Comparison of ENCODE assay signal across 8 cellular contexts in the genomic region with DNA sequence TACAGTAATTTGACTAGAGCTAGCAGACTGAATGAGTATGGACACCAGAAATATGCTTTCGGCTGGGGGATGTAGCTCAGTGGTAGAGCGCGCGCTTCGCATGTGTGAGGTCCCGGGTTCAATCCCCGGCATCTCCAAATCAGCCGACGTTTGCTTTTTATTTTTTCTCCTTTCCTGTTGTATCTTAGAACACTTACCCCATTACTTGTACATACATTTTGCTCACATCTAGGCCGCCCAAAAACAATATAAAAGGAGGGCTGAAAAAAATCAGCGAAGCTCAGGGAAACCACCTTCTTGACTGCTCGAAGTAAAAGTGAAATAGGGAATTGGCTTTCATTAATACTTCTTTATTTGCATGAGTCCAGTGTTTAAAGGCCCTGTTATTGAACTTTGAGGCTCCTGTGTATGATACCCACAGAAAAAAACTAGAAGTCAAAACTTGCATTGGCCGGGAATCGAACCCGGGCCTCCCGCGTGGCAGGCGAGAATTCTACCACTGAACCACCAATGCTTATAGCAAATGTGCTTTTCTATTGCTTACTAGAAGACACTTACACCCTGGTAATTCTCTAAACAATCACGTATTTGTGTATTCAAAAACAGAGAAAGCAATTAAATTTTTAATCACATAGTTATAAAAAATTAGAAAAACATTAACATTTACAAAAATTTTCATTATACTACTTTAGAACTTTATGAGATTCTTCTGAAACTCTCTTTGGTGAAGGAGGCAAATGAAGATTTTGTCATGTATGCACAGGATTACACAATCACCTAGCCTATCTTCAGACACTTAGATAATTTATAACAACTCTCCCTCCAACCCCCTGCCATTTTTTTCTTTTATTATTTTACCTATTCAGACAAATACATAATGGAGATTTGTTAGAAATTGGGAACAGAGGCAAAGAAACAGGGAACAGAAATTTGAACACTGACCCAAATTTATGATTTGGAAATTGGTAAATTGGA. TPM values are rescaled to one million over a fixed set of nuclear protein-coding genes. Genes with fewer than 3 reads are reported as not detected.
DNase-seq lines count a peak whose midpoint lies in the region; ATAC-seq and TF ChIP-seq lines count a peak whose summit lies in the region.

No MANE protein-coding gene starts in this region.

- intact Hi-C loops in head of caudate nucleus (cut with DNase I) = loop anchor here (2.0 to 5.0 kb wide), 3 partner anchors 36 to 69 kb away; a partner anchor contains a TSS

- H3K27ac ChIP-seq in osteoblast (ENCODE audit: low read depth, low read length) (peak overlapping the region; percentile 80), temporal lobe (ENCODE audit: low read depth, low read length) (peak overlapping the region; percentile 94)

- H3K9me3 ChIP-seq in osteoblast (ENCODE audit: low read depth, low read length) = no peaks in the 10 kb centered on the region

- no peak for TF ChIP-seq CTCF in osteoblast (IDR thresholded peaks at IDR 0.05; ENCODE audit: extremely low read depth, low read depth, low read length)

- H3K4me2 ChIP-seq in osteoblast (ENCODE audit: insufficient read depth, low read length) = peak overlapping the region; percentile 94

- peak overlapping the region; percentile 94 for H2AFZ ChIP-seq in osteoblast (ENCODE audit: low read length)

- H3K9me3 Mint-ChIP-seq in activated naive CD8-positive, alpha-beta T cell treated with anti-CD3 and anti-CD28 coated beads for 36 hours = no peaks in the 10 kb centered on the region

- peak; percentile 61 for DNase-seq in GM04503 (ENCODE audit: low read depth)
- DNase-seq in NCI-H1092 (lab: John Stamatoyannopoulos, UW) = peak; percentile 53
- peak; percentile 78 for DNase-seq in SKM-1 treated with dmso at 0.1 percent for 144 hours (lab: John Stamatoyannopoulos, UW; ENCODE audit: unreplicated experiment)
- peak; percentile 70 for DNase-seq in activated naive CD8-positive, alpha-beta T cell treated with anti-CD3 and anti-CD28 coated beads for 36 hours
- DNase-seq in head of caudate nucleus = peak; percentile 56 to 94 (median 80)
- DNase-seq in osteoblast (ENCODE audit: insufficient read length, low spot score, missing footprints) = peak; percentile 92

- H3K27me3 Mint-ChIP-seq in activated naive CD8-positive, alpha-beta T cell treated with anti-CD3 and anti-CD28 coated beads for 36 hours = peaks cover 8% of the 10 kb centered on the region

- H3K4me3 ChIP-seq in osteoblast (ENCODE audit: insufficient read depth, low read length) = peak overlapping the region; percentile 81

- H3K36me3 ChIP-seq in osteoblast (ENCODE audit: insufficient read depth, low read length) = no peaks in the 10 kb centered on the region

- ATAC-seq in HG02623 (IDR thresholded peaks at IDR 0.05; ENCODE audit: unreplicated experiment) = peak; percentile 62

- peaks cover 8% of the 10 kb centered on the region for H3K4me1 ChIP-seq in osteoblast (ENCODE audit: insufficient read depth, low read length)

- H3K79me2 ChIP-seq in osteoblast (ENCODE audit: insufficient read depth, low read length) = no peaks in the 10 kb centered on the region

- H4K20me1 ChIP-seq in osteoblast (ENCODE audit: insufficient read depth, low read length) = no peaks in the 10 kb centered on the region

- H3K4me1 Mint-ChIP-seq in activated naive CD8-positive, alpha-beta T cell treated with anti-CD3 and anti-CD28 coated beads for 36 hours = peaks cover 31% of the 10 kb centered on the region

- peak overlapping the region; percentile 93 for H3K27ac Mint-ChIP-seq in activated naive CD8-positive, alpha-beta T cell treated with anti-CD3 and anti-CD28 coated beads for 36 hours

- H3K36me3 Mint-ChIP-seq in activated naive CD8-positive, alpha-beta T cell treated with anti-CD3 and anti-CD28 coated beads for 36 hours = no peaks in the 10 kb centered on the region

- no peaks in the 10 kb centered on the region for H3K27me3 ChIP-seq in osteoblast (ENCODE audit: insufficient read depth, low read length)

- peak overlapping the region; percentile 88 for H3K4me3 Mint-ChIP-seq in activated naive CD8-positive, alpha-beta T cell treated with anti-CD3 and anti-CD28 coated beads for 36 hours

RNA-seq across cellular contexts. Expression of a gene that starts 35.2 kb away (rescaled TPM):
- total RNA-seq in activated naive CD8-positive, alpha-beta T cell treated with anti-CD3 and anti-CD28 coated beads for 36 hours = 10 to 100 TPM; 41.2 to 46.2 TPM
- 53.0 and 59.7 TPM in 2 replicates for total RNA-seq in osteoblast
- 139 TPM for total RNA-seq in temporal lobe

Comparison
In these comparisons a context has a peak if more than half of its experiments do, and no peak if none do; other contexts are left out.
1. Peak in every context shown above with its lines: DNase-seq, ATAC-seq, H3K4me3 ChIP-seq and H3K27ac ChIP-seq.